ENCODE assay signal across 22 cellular contexts in genomic region chr9:87517732-87518131, GRCh38. TPM values are rescaled to one million over a fixed set of nuclear protein-coding genes. Genes with fewer than 3 reads are reported as not detected.
A peak's percentile ranks its signal among the peaks of the same experiment; 100 is the strongest.
DNase-seq lines count a peak whose midpoint lies in the region; ATAC-seq, FAIRE-seq and TF ChIP-seq lines count a peak whose summit lies in the region.
"Had no signal": no experiment of that assay in that cellular context is flagged by ENCODE, and none has a peak within 500 bp of the region (broad histone marks: within the 10 kb centered on the region; RNA-seq: fewer than 3 reads in every experiment).

No MANE protein-coding gene starts in this region.

- H3K9me3 Mint-ChIP-seq in CD14-positive monocyte: peaks cover 0 to 1% (median 0%) of the 10 kb centered on the region in 7 donors
- H3K9me3 Mint-ChIP-seq in type B pancreatic cell: peaks cover 4% of the 10 kb centered on the region
- H3K9me3 Mint-ChIP-seq: CD4-positive, alpha-beta T cell had no signal

- peak overlapping the region in 1 of 2 donors; percentile 24 for H3K4me3 Mint-ChIP-seq in CD14-positive monocyte
- no peak overlapping the region for H3K4me3 Mint-ChIP-seq in type B pancreatic cell
- H3K4me3 Mint-ChIP-seq: CD4-positive, alpha-beta T cell had no signal

- TF ChIP-seq CTCF in CD14-positive monocyte (IDR thresholded peaks at IDR 0.05) (no peak), NB4 (IDR thresholded peaks at IDR 0.05; ENCODE audit: low read depth, low read length) (no peak), type B pancreatic cell (conservative IDR thresholded peaks at IDR 0.05) (no peak)

- peaks cover 79% of the 10 kb centered on the region for H3K4me1 Mint-ChIP-seq in CD14-positive monocyte
- H3K4me1 Mint-ChIP-seq in type B pancreatic cell (ENCODE audit: unreplicated experiment): peaks cover 41% of the 10 kb centered on the region

- peaks cover 0 to 4% (median 3%) of the 10 kb centered on the region in 3 donors for H3K27me3 Mint-ChIP-seq in CD14-positive monocyte (ENCODE audit: low read depth in 3 of 3)
- H3K27me3 Mint-ChIP-seq in type B pancreatic cell: no peaks in the 10 kb centered on the region

- FAIRE-seq in GM12892 (lab: Jason Lieb, UNC): no peak
- FAIRE-seq: GM19239, H54, HepG2, RCC 7860 had no signal

- no peak overlapping the region for H3K4me3 ChIP-seq in NB4 (ENCODE audit: low read depth, low read length)

- TF ChIP-seq POLR2A in NB4 (IDR thresholded peaks at IDR 0.05; ENCODE audit: extremely low read depth, insufficient read length): no peak
- TF ChIP-seq POLR2A in GM12892 (IDR thresholded peaks at IDR 0.05; ENCODE audit: low read depth, low read length): no peak

- DNase-seq in CD14-positive monocyte (ENCODE audit: low spot score): no peak
- DNase-seq in NB4 (ENCODE audit: low read depth): peak; percentile 59
- DNase-seq in type B pancreatic cell (ENCODE audit: extremely low spot score, unreplicated experiment): no peak
- no peak for DNase-seq in GM12892 (ENCODE audit: insufficient read length)
- no peak for DNase-seq in HuH-7.5 (ENCODE audit: low spot score)
- DNase-seq: Caco-2; CD4-positive, alpha-beta T cell; DMS153; NCI-H1105; NCI-H2081; NCI-H2171 treated with DMSO at 0.1 percent for 48 hours; NCI-H446 treated with DMSO at 0.1 percent for 48 hours; NK-92 treated with Interleukin-12 subunit alpha and Interleukin-12 subunit beta, amount 100 ng/mL, for 24 hours; SW 1271; T-helper 2 cell had no signal

- H3K27ac Mint-ChIP-seq in CD14-positive monocyte: peak overlapping the region in 4 of 7 donors; percentile 69 to 98 (median 87)
- H3K27ac Mint-ChIP-seq in type B pancreatic cell: peak overlapping the region; percentile 14
- H3K27ac Mint-ChIP-seq: CD4-positive, alpha-beta T cell had no signal

- H3K36me3 Mint-ChIP-seq in CD14-positive monocyte: peaks cover 42 to 48% of the 10 kb centered on the region in 2 donors
- peaks cover 65% of the 10 kb centered on the region for H3K36me3 Mint-ChIP-seq in type B pancreatic cell

- peak; percentile 58 for ATAC-seq in GM19468 (IDR thresholded peaks at IDR 0.05; ENCODE audit: extremely low read depth, unreplicated experiment)
- no peak for ATAC-seq in GM18520 (IDR thresholded peaks at IDR 0.05; ENCODE audit: unreplicated experiment)
- ATAC-seq: Right ventricle myocardium inferior had no signal

- intact Hi-C loops in CD14-positive monocyte (cut with micrococcal nuclease): loop anchor here in 1 of 2 donors (2.0 to 5.0 kb wide), 2 partner anchors 15 to 40 kb away; no protein-coding TSS in a partner anchor

RNA-seq across cellular contexts. Expression of gene DAPK1, which starts 20.1 kb away (rescaled TPM):
- 10 to 100 TPM; 24.1 to 44.4 TPM for polyA plus RNA-seq in CD14-positive monocyte
- total RNA-seq in type B pancreatic cell (ENCODE audit: low replicate concordance): 160 and 246 TPM in 2 replicates
- polyA plus RNA-seq in GM12892 (2012; ENCODE audit: missing spikeins): 26.7 TPM
